1 cellular context compared by ENCODE assay signal in genomic region chr7:29109815-29110385, GRCh38.
TF ChIP-seq lines count a peak whose summit lies in the region.

No MANE protein-coding gene starts in this region.

TF ChIP-seq in HepG2, 621 proteins besides CTCF, POLR2A, EP300 and RAD21 (continued from another document):
- TF ChIP-seq PRPF4 (IDR thresholded peaks at IDR 0.05; ENCODE audit: low read depth, low read length, poor library complexity, severe bottlenecking) (no peak), RARA (CRISPR knock-in tag; IDR thresholded peaks at IDR 0.05) (no peak), HNRNPL (IDR thresholded peaks at IDR 0.05; ENCODE audit: low read depth, low read length) (no peak), RXRA (CRISPR knock-in tag; IDR thresholded peaks at IDR 0.05) (no peak), RELA (CRISPR knock-in tag; IDR thresholded peaks at IDR 0.05) (no peak), AFF4 (CRISPR knock-in tag; IDR thresholded peaks at IDR 0.05) (no peak), ZFP36 (IDR thresholded peaks at IDR 0.05; ENCODE audit: borderline replicate concordance, low read depth, low read length, partially characterized antibody) (no peak)
- TF ChIP-seq, protein P1, sequence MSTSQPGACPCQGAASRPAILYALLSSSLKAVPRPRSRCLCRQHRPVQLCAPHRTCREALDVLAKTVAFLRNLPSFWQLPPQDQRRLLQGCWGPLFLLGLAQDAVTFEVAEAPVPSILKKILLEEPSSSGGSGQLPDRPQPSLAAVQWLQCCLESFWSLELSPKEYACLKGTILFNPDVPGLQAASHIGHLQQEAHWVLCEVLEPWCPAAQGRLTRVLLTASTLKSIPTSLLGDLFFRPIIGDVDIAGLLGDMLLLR (CRISPR knock-in tag; IDR thresholded peaks at IDR 0.05): no peak
